ENCODE assay signal across 9 cellular contexts in the genomic region with DNA sequence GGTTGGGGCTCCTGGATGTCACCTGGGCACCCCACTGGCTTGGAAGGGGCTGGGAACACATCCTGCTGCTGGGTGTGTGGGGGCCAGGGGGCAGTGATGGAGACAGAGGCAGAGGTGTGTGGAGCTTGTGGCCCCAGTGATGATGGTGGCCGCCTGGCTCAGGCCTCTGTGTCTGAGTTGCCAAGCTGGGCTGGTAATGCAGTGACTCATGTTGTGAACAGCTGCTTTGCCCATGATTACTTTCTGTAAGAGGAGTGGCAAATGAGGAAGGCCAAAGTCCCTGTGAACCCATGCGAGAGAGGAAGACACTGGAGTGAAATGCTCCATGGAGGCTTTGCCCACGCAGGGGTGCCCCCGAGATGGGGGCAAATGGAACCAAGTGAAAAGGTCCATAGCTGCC.
A peak's percentile ranks its signal among the peaks of the same experiment; 100 is the strongest.
DNase-seq lines count a peak whose midpoint lies in the region; ATAC-seq, FAIRE-seq and TF ChIP-seq lines count a peak whose summit lies in the region.
"Had no signal": no experiment of that assay in that cellular context is flagged by ENCODE, and none has a peak within 500 bp of the region (broad histone marks: within the 10 kb centered on the region; RNA-seq: fewer than 3 reads in every experiment).

No MANE protein-coding gene starts in this region.

- H3K9me3 ChIP-seq in H1 (ENCODE audit: insufficient read depth in 2 of 2, low read depth in 1 of 2, low read length in 1 of 2) (no peaks in the 10 kb centered on the region), psoas muscle (no peaks in the 10 kb centered on the region)

- intact Hi-C loops in psoas muscle (cut with DNase I): no loop called here

- no peak for TF ChIP-seq POLR2A in H1 (IDR thresholded peaks at IDR 0.05; ENCODE audit: control extremely low read depth in 1 of 2, low read depth in 2 of 2, low read length in 2 of 2)

- no peak overlapping the region for H3K4ac ChIP-seq in H1 (replicated peaks; ENCODE audit: insufficient read length, low read depth, low read length)

- H2BK120ac ChIP-seq in H1 (replicated peaks; ENCODE audit: low read depth, low read length): no peak overlapping the region

- FAIRE-seq in H1 (lab: Jason Lieb, UNC): no peak
- FAIRE-seq: K562 had no signal

- no peaks in the 10 kb centered on the region for H3K79me2 ChIP-seq in H1 (ENCODE audit: control insufficient read depth in 1 of 2, insufficient read depth in 2 of 2, low read length in 2 of 2)

- no peak overlapping the region for H3K4me2 ChIP-seq in H1 (ENCODE audit: insufficient read depth in 1 of 2, low read depth in 2 of 2, low read length in 2 of 2)

- H4K91ac ChIP-seq in H1 (replicated peaks; ENCODE audit: insufficient read length, low read length): no peak overlapping the region

- no peak for TF ChIP-seq RAD21 in H1 (IDR thresholded peaks at IDR 0.05 in 1 of 2, conservative IDR thresholded peaks at IDR 0.05 in 1 of 2; ENCODE audit: low read depth in 2 of 2, low read length in 2 of 2)

- no peak overlapping the region for H3K27ac ChIP-seq in H1 (ENCODE audit: low read depth, low read length)
- H3K27ac ChIP-seq in psoas muscle: no peak overlapping the region

- H3K9ac ChIP-seq in H1 (replicated peaks in 1 of 4; ENCODE audit: extremely low read depth in 1 of 4, low read depth in 3 of 4, low read length in 3 of 4): no peak overlapping the region

- H3K18ac ChIP-seq in H1 (ENCODE audit: extremely low read depth, low read length): no peak overlapping the region

- H3K23me2 ChIP-seq in H1 (ENCODE audit: low read depth, low read length): no peaks in the 10 kb centered on the region; the same call in 1 of the 2 replicates

- no peak overlapping the region for H2BK15ac ChIP-seq in H1 (ENCODE audit: low read length)

- no peak overlapping the region for H3K14ac ChIP-seq in H1 (ENCODE audit: insufficient read length)

- H4K8ac ChIP-seq in H1 (ENCODE audit: extremely low read depth, insufficient read depth, low read length): peak overlapping the region; percentile 26; the same call in 1 of the 2 replicates

- H3K4me1 ChIP-seq in H1 (replicated peaks in 1 of 4; ENCODE audit: control insufficient read depth in 3 of 4, insufficient read depth in 4 of 4, low read length in 3 of 4): peaks cover 0 to 19% (median 9%) of the 10 kb centered on the region in 4 experiments; a peak in 6 of 7 replicates
- H3K4me1 ChIP-seq in psoas muscle: no peaks in the 10 kb centered on the region

- POLR2A ChIA-PET in H1 (lab: Charles Lee; ENCODE audit: partially characterized antibody): no interaction called here

- DNase-seq in NCI-H524 treated with DMSO at 0.1 percent for 48 hours (lab: John Stamatoyannopoulos, UW) (peak; percentile 56), H1 (ENCODE audit: low read depth in 1 of 2, low spot score in 2 of 2) (no peak), psoas muscle (no peak), NCI-H345 (lab: John Stamatoyannopoulos, UW) (no peak), UCSD-AML1 (lab: John Stamatoyannopoulos, UW; ENCODE audit: unreplicated experiment) (no peak), OCI-M1 (lab: John Stamatoyannopoulos, UW) (no peak)
- no peak for DNase-seq in activated naive CD4-positive, alpha-beta T cell treated with Interleukin-2 at 50 U/mL for 16 hours

- H2BK5ac ChIP-seq in H1 (ENCODE audit: low read depth, low read length): no peak overlapping the region

- no peaks in the 10 kb centered on the region for H3K79me1 ChIP-seq in H1 (ENCODE audit: low read depth, low read length)

- TF ChIP-seq EP300 in H1 (IDR thresholded peaks at IDR 0.05; ENCODE audit: borderline replicate concordance in 1 of 2, low read depth in 2 of 2, low read length in 2 of 2): no peak

- ATAC-seq in GM19463 (IDR thresholded peaks at IDR 0.05; ENCODE audit: unreplicated experiment): peak; percentile 73
- peak in 3 of 4 donors; percentile 64 to 73 (median 64) for ATAC-seq in psoas muscle
- ATAC-seq: K562 had no signal

- H4K20me1 ChIP-seq in H1 (replicated peaks in 1 of 2; ENCODE audit: control insufficient read depth in 1 of 2, insufficient read depth in 2 of 2, low read length in 2 of 2): no peaks in the 10 kb centered on the region

- H4K5ac ChIP-seq in H1 (ENCODE audit: insufficient read length, low read depth, low read length): no peak overlapping the region

- H2BK20ac ChIP-seq in H1 (ENCODE audit: low read length): no peak overlapping the region

- no peak overlapping the region; the same call in 1 of the 2 replicates for H2AK5ac ChIP-seq in H1 (ENCODE audit: low read depth, low read length)

- no peak overlapping the region for H3K56ac ChIP-seq in H1 (replicated peaks; ENCODE audit: insufficient read length, low read depth, low read length)

- H3K36me3 ChIP-seq in H1 (ENCODE audit: control insufficient read depth in 2 of 4, insufficient read depth in 4 of 4, low read length in 3 of 4): no peaks in the 10 kb centered on the region
- H3K36me3 ChIP-seq in psoas muscle (ENCODE audit: insufficient read depth in 1 of 2, low read depth in 1 of 2): no peaks in the 10 kb centered on the region

- TF ChIP-seq CTCF in H1 (IDR thresholded peaks at IDR 0.05; ENCODE audit: control extremely low read depth in 1 of 3, insufficient read depth in 1 of 3, low read depth in 1 of 3, low read length in 3 of 3): no peak
- no peak for TF ChIP-seq CTCF in psoas muscle (IDR thresholded peaks at IDR 0.05)

- H3K4me3 ChIP-seq in H1 (ENCODE audit: extremely low read depth in 1 of 4, insufficient read depth in 2 of 4, low read depth in 3 of 4, low read length in 4 of 4): no peak overlapping the region
- H3K4me3 ChIP-seq in psoas muscle: no peak overlapping the region
- H3K4me3 ChIP-seq: K562 had no signal

- no peak overlapping the region for H2AFZ ChIP-seq in H1 (ENCODE audit: low read length)

- CTCF ChIA-PET in H1 (lab: Charles Lee; ENCODE audit: partially characterized antibody): interaction anchor here (0.8 to 1.0 kb wide), 2 partner anchors 24 to 297 kb away, joined by 3 to 4 read pairs; no protein-coding TSS in a partner anchor

- no peak overlapping the region for H3K23ac ChIP-seq in H1 (ENCODE audit: insufficient read length)

- no peaks in the 10 kb centered on the region for H3K27me3 ChIP-seq in H1 (replicated peaks in 1 of 4; ENCODE audit: control insufficient read depth in 3 of 4, extremely low read depth in 1 of 4, insufficient read depth in 3 of 4, low read length in 3 of 4)
- peaks cover 0 to 13% (median 0%) of the 10 kb centered on the region in 3 donors for H3K27me3 ChIP-seq in psoas muscle (ENCODE audit: insufficient read depth in 3 of 3, low read length in 2 of 3)

- 90% methylated on average over 4 of the region's 4 CpGs; no CpG with 5 or more reads in 1 of the 2 experiments for WGBS in H1 (ENCODE audit: extremely low coverage in 1 of 2, insufficient coverage in 1 of 2, insufficient read length in 1 of 2, insufficient replicate concordance in 2 of 2, low coverage in 1 of 2, low lambda C conversion rate in 2 of 2, missing lambda C conversion rate in 1 of 2), 2 experiments
- WGBS in psoas muscle, 3 donors: 41 to 66% (median 49%) methylated on average over 4 of the region's 4 CpGs

- H2BK12ac ChIP-seq in H1 (ENCODE audit: low read depth, low read length): no peak overlapping the region

TF ChIP-seq in H1, 55 proteins besides CTCF, POLR2A, EP300 and RAD21:
- no peak for TF ChIP-seq EZH2 (IDR thresholded peaks at IDR 0.05; ENCODE audit: low read depth, low read length, severe bottlenecking)
- TF ChIP-seq, protein P1, sequence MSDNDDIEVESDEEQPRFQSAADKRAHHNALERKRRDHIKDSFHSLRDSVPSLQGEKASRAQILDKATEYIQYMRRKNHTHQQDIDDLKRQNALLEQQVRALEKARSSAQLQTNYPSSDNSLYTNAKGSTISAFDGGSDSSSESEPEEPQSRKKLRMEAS (IDR thresholded peaks at IDR 0.05): no peak
- TF ChIP-seq SP2 (IDR thresholded peaks at IDR 0.05; ENCODE audit: low read length): no peak
- TF ChIP-seq CTBP2 (IDR thresholded peaks at IDR 0.05; ENCODE audit: borderline replicate concordance, insufficient read depth, insufficient read length, low read length): no peak
- TF ChIP-seq, protein P2, sequence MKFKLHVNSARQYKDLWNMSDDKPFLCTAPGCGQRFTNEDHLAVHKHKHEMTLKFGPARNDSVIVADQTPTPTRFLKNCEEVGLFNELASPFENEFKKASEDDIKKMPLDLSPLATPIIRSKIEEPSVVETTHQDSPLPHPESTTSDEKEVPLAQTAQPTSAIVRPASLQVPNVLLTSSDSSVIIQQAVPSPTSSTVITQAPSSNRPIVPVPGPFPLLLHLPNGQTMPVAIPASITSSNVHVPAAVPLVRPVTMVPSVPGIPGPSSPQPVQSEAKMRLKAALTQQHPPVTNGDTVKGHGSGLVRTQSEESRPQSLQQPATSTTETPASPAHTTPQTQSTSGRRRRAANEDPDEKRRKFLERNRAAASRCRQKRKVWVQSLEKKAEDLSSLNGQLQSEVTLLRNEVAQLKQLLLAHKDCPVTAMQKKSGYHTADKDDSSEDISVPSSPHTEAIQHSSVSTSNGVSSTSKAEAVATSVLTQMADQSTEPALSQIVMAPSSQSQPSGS (IDR thresholded peaks at IDR 0.05; ENCODE audit: low read length): no peak
- TF ChIP-seq POLR2AphosphoS5 (IDR thresholded peaks at IDR 0.05; ENCODE audit: low read depth, low read length): no peak
- no peak for TF ChIP-seq FOSL1 (IDR thresholded peaks at IDR 0.05; ENCODE audit: insufficient read depth, low read depth, low read length)
- no peak for TF ChIP-seq TAF1 (IDR thresholded peaks at IDR 0.05; ENCODE audit: low read depth, low read length)
- no peak for TF ChIP-seq SUZ12 (IDR thresholded peaks at IDR 0.05; ENCODE audit: low read length)
- TF ChIP-seq SP1 (IDR thresholded peaks at IDR 0.05; ENCODE audit: low read depth, low read length): no peak
- TF ChIP-seq GTF2F1 (IDR thresholded peaks at IDR 0.05; ENCODE audit: borderline replicate concordance, low read depth, low read length): no peak
- no peak for TF ChIP-seq TCF12 (IDR thresholded peaks at IDR 0.05; ENCODE audit: low read depth, low read length)
- no peak for TF ChIP-seq KDM1A (IDR thresholded peaks at IDR 0.05; ENCODE audit: borderline replicate concordance, low read length)
